In genomic region chr12:916712-917445, GRCh38 we compare ENCODE assay signal across 18 cellular contexts. TPM values are rescaled to one million over a fixed set of nuclear protein-coding genes. Genes with fewer than 3 reads are reported as not detected.
DNase-seq lines count a peak whose midpoint lies in the region; ATAC-seq and TF ChIP-seq lines count a peak whose summit lies in the region.
"Had no signal": no experiment of that assay in that cellular context is flagged by ENCODE, and none has a peak within 500 bp of the region (broad histone marks: within the 10 kb centered on the region; RNA-seq: fewer than 3 reads in every experiment).

No MANE protein-coding gene starts in this region.

- peak overlapping the region; percentile 77 for H3K4me2 ChIP-seq in BLaER1

- H3K36me3 ChIP-seq in BLaER1 = peaks cover 70% of the 10 kb centered on the region
- H3K36me3 ChIP-seq in CD8-positive, alpha-beta T cell (ENCODE audit: insufficient read depth, low read length) = peaks cover 37% of the 10 kb centered on the region
- peaks cover 16 to 61% (median 18%) of the 10 kb centered on the region in 3 experiments for H3K36me3 ChIP-seq in naive thymus-derived CD4-positive, alpha-beta T cell (ENCODE audit: control insufficient read depth in 2 of 3, insufficient read depth in 3 of 3, low read length in 3 of 3)

- CTCF ChIA-PET in CD8-positive, alpha-beta T cell (lab: Charles Lee) = interaction anchor here (0.8 to 1.6 kb wide), 4 partner anchors 32 to 347 kb away, joined by 3 to 6 read pairs (median 4); partner anchors contain the start of gene RAD52
- CTCF ChIA-PET in naive thymus-derived CD4-positive, alpha-beta T cell (lab: Charles Lee) = no interaction called here

- H3K4me1 ChIP-seq in BLaER1 = peaks cover 66% of the 10 kb centered on the region
- H3K4me1 ChIP-seq in CD8-positive, alpha-beta T cell (ENCODE audit: insufficient read depth, low read length) = peaks cover 12% of the 10 kb centered on the region
- H3K4me1 ChIP-seq in naive thymus-derived CD4-positive, alpha-beta T cell (ENCODE audit: control insufficient read depth in 2 of 2, insufficient read depth in 2 of 2, low read length in 2 of 2) = peaks cover 0 to 6% of the 10 kb centered on the region in 2 donors
- H3K4me1 ChIP-seq: BE2C, colonic mucosa had no signal

- no peaks in the 10 kb centered on the region for H3K9me3 ChIP-seq in BLaER1
- H3K9me3 ChIP-seq in CD8-positive, alpha-beta T cell (ENCODE audit: low read length) = no peaks in the 10 kb centered on the region
- no peaks in the 10 kb centered on the region for H3K9me3 ChIP-seq in naive thymus-derived CD4-positive, alpha-beta T cell (ENCODE audit: control insufficient read depth in 2 of 3, low read length in 3 of 3)
- H3K9me3 ChIP-seq: BE2C, colonic mucosa, thoracic aorta had no signal

- TF ChIP-seq CTCF in CD8-positive, alpha-beta T cell (IDR thresholded peaks at IDR 0.05) = no peak

- H3K27ac ChIP-seq in BLaER1 = peak overlapping the region; percentile 91
- no peak overlapping the region for H3K27ac ChIP-seq in CD8-positive, alpha-beta T cell (ENCODE audit: low read depth, low read length)
- no peak overlapping the region for H3K27ac ChIP-seq in naive thymus-derived CD4-positive, alpha-beta T cell (ENCODE audit: low read depth, low read length)
- H3K27ac ChIP-seq: colonic mucosa, foreskin keratinocyte, thoracic aorta had no signal

- H4K20me1 ChIP-seq in BLaER1 = no peaks in the 10 kb centered on the region

- H3K27me3 Mint-ChIP-seq in CD8-positive, alpha-beta T cell (ENCODE audit: low read depth) = no peaks in the 10 kb centered on the region
- H3K27me3 Mint-ChIP-seq in activated T-helper 1 cell treated with anti-CD3 and anti-CD28 coated beads, Interleukin-12 subunit alpha, Interleukin-12 subunit beta, Interleukin-2, Interleukin-4 antibody, amounts not matched to agents 30 ng/mL and 10 ng/mL and 1 ng/mL, durations not matched to agents 14 hours and 24 hours and 36 hours (ENCODE audit: insufficient read depth) = no peaks in the 10 kb centered on the region
- H3K27me3 Mint-ChIP-seq in naive thymus-derived CD4-positive, alpha-beta T cell = no peaks in the 10 kb centered on the region

- POLR2A ChIA-PET in CD8-positive, alpha-beta T cell (lab: Charles Lee) = no interaction called here
- POLR2A ChIA-PET in naive thymus-derived CD4-positive, alpha-beta T cell (lab: Charles Lee) = no interaction called here

- H3K27me3 ChIP-seq in BLaER1 = no peaks in the 10 kb centered on the region
- no peaks in the 10 kb centered on the region for H3K27me3 ChIP-seq in CD8-positive, alpha-beta T cell (ENCODE audit: insufficient read depth, low read length)
- H3K27me3 ChIP-seq in naive thymus-derived CD4-positive, alpha-beta T cell (ENCODE audit: control insufficient read depth in 2 of 2, insufficient read depth in 2 of 2, low read length in 2 of 2) = no peaks in the 10 kb centered on the region
- H3K27me3 ChIP-seq: BE2C, colonic mucosa, foreskin keratinocyte had no signal

- H3K4me1 Mint-ChIP-seq in CD8-positive, alpha-beta T cell (ENCODE audit: low read depth) = peaks cover 32% of the 10 kb centered on the region
- H3K4me1 Mint-ChIP-seq in activated T-helper 1 cell treated with anti-CD3 and anti-CD28 coated beads, Interleukin-12 subunit alpha, Interleukin-12 subunit beta, Interleukin-2, Interleukin-4 antibody, amounts not matched to agents 30 ng/mL and 10 ng/mL and 1 ng/mL, durations not matched to agents 14 hours and 24 hours and 36 hours (ENCODE audit: low read depth) = peaks cover 18% of the 10 kb centered on the region
- H3K4me1 Mint-ChIP-seq in naive thymus-derived CD4-positive, alpha-beta T cell = peaks cover 19 to 48% (median 31%) of the 10 kb centered on the region in 7 donors

- H3K36me3 Mint-ChIP-seq in CD8-positive, alpha-beta T cell = peaks cover 75% of the 10 kb centered on the region
- H3K36me3 Mint-ChIP-seq in activated T-helper 1 cell treated with anti-CD3 and anti-CD28 coated beads, Interleukin-12 subunit alpha, Interleukin-12 subunit beta, Interleukin-2, Interleukin-4 antibody, amounts not matched to agents 30 ng/mL and 10 ng/mL and 1 ng/mL, durations not matched to agents 14 hours and 24 hours and 36 hours (ENCODE audit: low read depth) = peaks cover 36% of the 10 kb centered on the region
- peaks cover 12 to 48% (median 30%) of the 10 kb centered on the region in 5 donors for H3K36me3 Mint-ChIP-seq in naive thymus-derived CD4-positive, alpha-beta T cell

- DNase-seq in CD8-positive, alpha-beta T cell = no peak
- no peak for DNase-seq in activated T-helper 1 cell treated with anti-CD3 and anti-CD28 coated beads, Interleukin-12 subunit alpha, Interleukin-12 subunit beta, Interleukin-2, Interleukin-4 antibody, amounts not matched to agents 30 ng/mL and 10 ng/mL and 1 ng/mL, durations not matched to agents 14 hours and 24 hours and 36 hours (ENCODE audit: low spot score)
- DNase-seq in naive thymus-derived CD4-positive, alpha-beta T cell = no peak
- no peak for DNase-seq in AG08395 (ENCODE audit: low spot score)
- DNase-seq in HUDEP-2 (lab: John Stamatoyannopoulos, UW; ENCODE audit: unreplicated experiment in 76 of 76) = no peak
- DNase-seq in NCI-H2196 (lab: John Stamatoyannopoulos, UW; ENCODE audit: unreplicated experiment) = no peak
- DNase-seq: BE2C; foreskin keratinocyte; NCI-H2029; NCI-H524 treated with DMSO at 0.1 percent for 48 hours; OCI-M1; SIG-M5; stimulated activated CD4-positive, alpha-beta T cell treated with anti-CD3 and anti-CD28 coated beads, Interleukin-2, amount 100 ng/mL, for 48 hours had no signal

- no peak overlapping the region for H3K4me3 Mint-ChIP-seq in CD8-positive, alpha-beta T cell
- H3K4me3 Mint-ChIP-seq in activated T-helper 1 cell treated with anti-CD3 and anti-CD28 coated beads, Interleukin-12 subunit alpha, Interleukin-12 subunit beta, Interleukin-2, Interleukin-4 antibody, amounts not matched to agents 30 ng/mL and 10 ng/mL and 1 ng/mL, durations not matched to agents 14 hours and 24 hours and 36 hours = no peak overlapping the region
- H3K4me3 Mint-ChIP-seq in naive thymus-derived CD4-positive, alpha-beta T cell = peak overlapping the region in 6 of 10 donors; percentile 3 to 77 (median 54)

- no peaks in the 10 kb centered on the region for H3K9me3 Mint-ChIP-seq in CD8-positive, alpha-beta T cell
- no peaks in the 10 kb centered on the region for H3K9me3 Mint-ChIP-seq in activated T-helper 1 cell treated with anti-CD3 and anti-CD28 coated beads, Interleukin-12 subunit alpha, Interleukin-12 subunit beta, Interleukin-2, Interleukin-4 antibody, amounts not matched to agents 30 ng/mL and 10 ng/mL and 1 ng/mL, durations not matched to agents 14 hours and 24 hours and 36 hours
- H3K9me3 Mint-ChIP-seq in naive thymus-derived CD4-positive, alpha-beta T cell = peaks cover 0 to 7% (median 0%) of the 10 kb centered on the region in 11 donors
- H3K9me3 Mint-ChIP-seq: activated T-helper 2 cell treated with anti-CD3 and anti-CD28 coated beads, Interferon-gamma antibody, Interleukin-2, Interleukin-4, amounts not matched to agents 10 μg/mL and 5 μg/mL and 100 μg/mL, durations not matched to agents 14 hours and 24 hours and 36 hours had no signal

- H3K27ac Mint-ChIP-seq in CD8-positive, alpha-beta T cell = peak overlapping the region; percentile 69
- peak overlapping the region; percentile 69 for H3K27ac Mint-ChIP-seq in activated T-helper 1 cell treated with anti-CD3 and anti-CD28 coated beads, Interleukin-12 subunit alpha, Interleukin-12 subunit beta, Interleukin-2, Interleukin-4 antibody, amounts not matched to agents 30 ng/mL and 10 ng/mL and 1 ng/mL, durations not matched to agents 14 hours and 24 hours and 36 hours
- peak overlapping the region; percentile 51 to 89 (median 78) for H3K27ac Mint-ChIP-seq in naive thymus-derived CD4-positive, alpha-beta T cell

- H3K4me3 ChIP-seq in BLaER1 = peak overlapping the region; percentile 46
- H3K4me3 ChIP-seq in CD8-positive, alpha-beta T cell (ENCODE audit: low read depth, low read length) = no peak overlapping the region
- H3K4me3 ChIP-seq in naive thymus-derived CD4-positive, alpha-beta T cell (ENCODE audit: low read length) = no peak overlapping the region
- H3K4me3 ChIP-seq: colonic mucosa, thoracic aorta had no signal

- H3K9ac ChIP-seq in BLaER1 = peak overlapping the region; percentile 71; the same call in 1 of the 2 replicates

- ATAC-seq in CD8-positive, alpha-beta T cell = no peak
- ATAC-seq in naive thymus-derived CD4-positive, alpha-beta T cell = no peak
- ATAC-seq: foreskin keratinocyte, left lobe of liver had no signal

- intact Hi-C loops in CD8-positive, alpha-beta T cell (cut with DNase I, micrococcal nuclease) = no loop called here
- intact Hi-C loops in activated T-helper 1 cell treated with anti-CD3 and anti-CD28 coated beads, Interleukin-12 subunit alpha, Interleukin-12 subunit beta, Interleukin-2, Interleukin-4 antibody, amounts not matched to agents 30 ng/mL and 10 ng/mL and 1 ng/mL, durations not matched to agents 14 hours and 24 hours and 36 hours (cut with micrococcal nuclease) = no loop called here
- intact Hi-C loops in naive thymus-derived CD4-positive, alpha-beta T cell (cut with micrococcal nuclease) = no loop called here

RNA-seq across cellular contexts. Expression of gene RAD52, which starts 32.6 kb away (rescaled TPM):
- total RNA-seq in CD8-positive, alpha-beta T cell = 1 to 10 TPM; 8.1 to 9.6 TPM
- total RNA-seq in activated T-helper 1 cell treated with anti-CD3 and anti-CD28 coated beads, Interleukin-12 subunit alpha, Interleukin-12 subunit beta, Interleukin-2, Interleukin-4 antibody, amounts not matched to agents 30 ng/mL and 10 ng/mL and 1 ng/mL, durations not matched to agents 14 hours and 24 hours and 36 hours = 15.4 and 17.4 TPM in 2 replicates
- 10 to 100 TPM; 11.0 to 34.9 (median 18.3) TPM for total RNA-seq in naive thymus-derived CD4-positive, alpha-beta T cell
- polyA plus RNA-seq in naive thymus-derived CD4-positive, alpha-beta T cell = 1 to 10 TPM; 2.8 to 4.7 TPM

Comparison
In these comparisons a context has a peak if more than half of its experiments do, and no peak if none do; other contexts are left out.
1. H3K4me3 Mint-ChIP-seq: peak in naive thymus-derived CD4-positive, alpha-beta T cell (6 of 10); none in CD8-positive, alpha-beta T cell (single experiment) and activated T-helper 1 cell treated with anti-CD3 and anti-CD28 coated beads, Interleukin-12 subunit alpha, Interleukin-12 subunit beta, Interleukin-2, Interleukin-4 antibody, amounts not matched to agents 30 ng/mL and 10 ng/mL and 1 ng/mL, durations not matched to agents 14 hours and 24 hours and 36 hours (single experiment).
2. Peak in every context shown above with its lines, with median percentiles within 50 percentile points of each other: H3K27ac Mint-ChIP-seq.